Comparison of ENCODE assay signal across 1 cellular context in genomic region chr7:90402785-90403173, GRCh38.
TF ChIP-seq lines count a peak whose summit lies in the region.

No MANE protein-coding gene starts in this region.

TF ChIP-seq in HepG2, 621 proteins besides CTCF, POLR2A, EP300 and RAD21:
- TF ChIP-seq RAD51 (IDR thresholded peaks at IDR 0.05; ENCODE audit: borderline replicate concordance), result no peak
- TF ChIP-seq ZBTB10 (CRISPR knock-in tag; IDR thresholded peaks at IDR 0.05; ENCODE audit: borderline replicate concordance), result 0 out of 2 replicates have a peak, but pooled peaks have one; percentile 3
- 0 out of 2 replicates have a peak, but pooled peaks have one; percentile 1 for TF ChIP-seq STAG1 (CRISPR knock-in tag; IDR thresholded peaks at IDR 0.05)
- 0 out of 2 replicates have a peak, but pooled peaks have one; percentile 3 for TF ChIP-seq RCOR2 (CRISPR knock-in tag; IDR thresholded peaks at IDR 0.05)
